29 cellular contexts compared by ENCODE assay signal in genomic region chr15:101310163-101310480, GRCh38.
"Had no signal": no experiment of that assay in that cellular context is flagged by ENCODE, and none has a peak within 500 bp of the region (broad histone marks: within the 10 kb centered on the region; RNA-seq: fewer than 3 reads in every experiment).

No MANE protein-coding gene starts in this region.

- H3K27me3 ChIP-seq: brain microvascular endothelial cell, hepatocyte, pancreas had no signal

- H3K9me3 ChIP-seq: gastroesophageal sphincter, mucosa of descending colon, pancreas, prostate gland, suprapubic skin, tibial artery had no signal

- H3K9me3 Mint-ChIP-seq: activated T-helper 1 cell treated with anti-CD3 and anti-CD28 coated beads, Interleukin-12 subunit alpha, Interleukin-12 subunit beta, Interleukin-2, Interleukin-4 antibody, amounts not matched to agents 30 ng/mL and 10 ng/mL and 1 ng/mL, durations not matched to agents 14 hours and 24 hours and 36 hours; effector memory CD8-positive, alpha-beta T cell; nephron progenitor cell; stimulated activated naive B cell treated with anti-CD40 and anti-IgM and Interleukin-4, amounts not matched to agents 10 μg/mL and 1 μg/mL and 100 μg/mL, for 72 hours; T-helper 2 cell treated with Interferon-gamma antibody and Interleukin-4, amounts not matched to agents 5 μg/mL and 100 μg/mL, for 36 hours had no signal

- H3K4me1 ChIP-seq: gastroesophageal sphincter, pancreas, prostate gland, suprapubic skin, tibial artery had no signal

- H3K4me3 Mint-ChIP-seq: activated T-helper 1 cell treated with anti-CD3 and anti-CD28 coated beads, Interleukin-12 subunit alpha, Interleukin-12 subunit beta, Interleukin-2, Interleukin-4 antibody, amounts not matched to agents 30 ng/mL and 10 ng/mL and 1 ng/mL, durations not matched to agents 14 hours and 24 hours and 36 hours; effector memory CD8-positive, alpha-beta T cell; nephron progenitor cell; stimulated activated naive B cell treated with anti-CD40 and anti-IgM and Interleukin-4, amounts not matched to agents 10 μg/mL and 1 μg/mL and 100 μg/mL, for 72 hours; T-helper 2 cell treated with Interferon-gamma antibody and Interleukin-4, amounts not matched to agents 5 μg/mL and 100 μg/mL, for 36 hours had no signal

- H3K36me3 ChIP-seq: brain microvascular endothelial cell, gastroesophageal sphincter, pancreas, prostate gland, suprapubic skin, tibial artery had no signal

- H3K27ac ChIP-seq: brain microvascular endothelial cell, gastroesophageal sphincter, hepatocyte, pancreas, prostate gland, suprapubic skin, tibial artery, VCaP had no signal

- DNase-seq: activated CD4-positive, alpha-beta T cell treated with anti-CD3 and anti-CD28 coated beads for 4 hours; activated CD4-positive, alpha-beta T cell treated with anti-CD3 and anti-CD28 coated beads, Interleukin-2, amount 50 U/mL, for 4 hours; activated gamma-delta T cell treated with Interleukin-2 at 50 U/mL for 16 hours; activated naive CD4-positive, alpha-beta T cell treated with anti-CD3 and anti-CD28 coated beads, Interleukin-2, amount 50 U/mL, for 16 hours; activated T-cell treated with anti-CD3 and anti-CD28 coated beads for 4 hours; amniotic stem cell; brain microvascular endothelial cell; caudate nucleus; cortex of kidney; effector memory CD8-positive, alpha-beta T cell; mesenchymal stem cell; nephron progenitor cell; pancreas; retina; stimulated activated CD4-positive, alpha-beta T cell treated with anti-CD3 and anti-CD28 coated beads, Interleukin-15, amount 100 ng/mL, for 24 hours; stimulated activated CD4-positive, alpha-beta T cell treated with anti-CD3 and anti-CD28 coated beads, Interleukin-2, amount 100 ng/mL, for 24 hours; stimulated activated naive B cell treated with anti-CD40 and anti-IgM and Interleukin-4, amounts not matched to agents 10 μg/mL and 1 μg/mL and 100 μg/mL, for 72 hours; T-helper 1 cell; tibial artery had no signal

- H3K36me3 Mint-ChIP-seq: stimulated activated naive B cell treated with anti-CD40 and anti-IgM and Interleukin-4, amounts not matched to agents 10 μg/mL and 1 μg/mL and 100 μg/mL, for 72 hours had no signal

- H3K4me3 ChIP-seq: gastroesophageal sphincter, hepatocyte, mucosa of descending colon, pancreas, prostate gland, smooth muscle cell, suprapubic skin, tibial artery had no signal

- H3K4me1 Mint-ChIP-seq: nephron progenitor cell; stimulated activated naive B cell treated with anti-CD40 and anti-IgM and Interleukin-4, amounts not matched to agents 10 μg/mL and 1 μg/mL and 100 μg/mL, for 72 hours had no signal

- H3K27ac Mint-ChIP-seq: activated T-helper 1 cell treated with anti-CD3 and anti-CD28 coated beads, Interleukin-12 subunit alpha, Interleukin-12 subunit beta, Interleukin-2, Interleukin-4 antibody, amounts not matched to agents 30 ng/mL and 10 ng/mL and 1 ng/mL, durations not matched to agents 14 hours and 24 hours and 36 hours; effector memory CD8-positive, alpha-beta T cell; nephron progenitor cell; stimulated activated naive B cell treated with anti-CD40 and anti-IgM and Interleukin-4, amounts not matched to agents 10 μg/mL and 1 μg/mL and 100 μg/mL, for 72 hours; T-helper 2 cell treated with Interferon-gamma antibody and Interleukin-4, amounts not matched to agents 5 μg/mL and 100 μg/mL, for 36 hours had no signal

- ATAC-seq: effector memory CD8-positive, alpha-beta T cell; gastroesophageal sphincter; left colon; mucosa of descending colon; pancreas; stimulated activated naive B cell treated with anti-CD40 and anti-IgM and Interleukin-4, amounts not matched to agents 10 μg/mL and 1 μg/mL and 100 μg/mL, for 72 hours had no signal
